26 cellular contexts compared by ENCODE assay signal in genomic region chr11:11660351-11660750, GRCh38. TPM values are rescaled to one million over a fixed set of nuclear protein-coding genes. Genes with fewer than 3 reads are reported as not detected.
DNase-seq lines count a peak whose midpoint lies in the region; ATAC-seq and TF ChIP-seq lines count a peak whose summit lies in the region.
"Had no signal": no experiment of that assay in that cellular context is flagged by ENCODE, and none has a peak within 500 bp of the region (broad histone marks: within the 10 kb centered on the region; RNA-seq: fewer than 3 reads in every experiment).

No MANE protein-coding gene starts in this region.

- no peak overlapping the region for H2BK120ac ChIP-seq in neuronal stem cell (ENCODE audit: low read depth, low read length)

- 93% methylated on average over 3 of the region's 3 CpGs for WGBS in esophagus muscularis mucosa
- no CpG with 5 or more reads among the region's 3 CpGs for WGBS in neuronal stem cell (ENCODE audit: extremely low coverage in 2 of 2, insufficient read length in 2 of 2, insufficient replicate concordance in 1 of 2), 2 donors

- no peak overlapping the region for H2BK15ac ChIP-seq in neuronal stem cell (ENCODE audit: low read length)

- TF ChIP-seq CTCF in GM12865 (IDR thresholded peaks at IDR 0.05; ENCODE audit: insufficient read depth, low read depth, low read length, missing control alignments) (no peak), esophagus muscularis mucosa (IDR thresholded peaks at IDR 0.05) (no peak)

- TF ChIP-seq POLR2A in esophagus muscularis mucosa (IDR thresholded peaks at IDR 0.05; ENCODE audit: low read depth) = no peak

- intact Hi-C loops in esophagus muscularis mucosa (cut with DNase I) = no loop called here

- no peak overlapping the region for H2AK5ac ChIP-seq in neuronal stem cell (ENCODE audit: low read depth, low read length)

- H3K4me2 ChIP-seq in neuronal stem cell (ENCODE audit: insufficient read depth, low read length, poor library complexity, severe bottlenecking) = no peak overlapping the region
- H3K4me2 ChIP-seq: GM23338 had no signal

- H4K91ac ChIP-seq in neuronal stem cell (ENCODE audit: low read depth, low read length, poor library complexity) = no peak overlapping the region

- no peaks in the 10 kb centered on the region for H3K9me3 ChIP-seq in esophagus muscularis mucosa
- no peaks in the 10 kb centered on the region for H3K9me3 ChIP-seq in neuronal stem cell (replicated peaks in 1 of 2; ENCODE audit: control insufficient read depth in 2 of 2, insufficient read depth in 1 of 2, low read depth in 1 of 2, low read length in 2 of 2)
- H3K9me3 ChIP-seq: HAP-1, SJCRH30 had no signal

- no peak overlapping the region for H2AFZ ChIP-seq in neuronal stem cell (ENCODE audit: low read length)

- H2BK5ac ChIP-seq in neuronal stem cell (ENCODE audit: low read length) = no peak overlapping the region

- H3K4me3 ChIP-seq in GM12865 (ENCODE audit: low read depth, low read length) = no peak overlapping the region
- H3K4me3 ChIP-seq in esophagus muscularis mucosa = no peak overlapping the region
- peak overlapping the region in 1 of 2 donors; percentile 30 for H3K4me3 ChIP-seq in neuronal stem cell (ENCODE audit: low read length in 2 of 2)
- H3K4me3 ChIP-seq: GM23338, HAP-1, SJCRH30 had no signal

- peak overlapping the region; percentile 78 for H3K18ac ChIP-seq in neuronal stem cell (ENCODE audit: low read length)

- ATAC-seq in GM18907 (IDR thresholded peaks at IDR 0.05; ENCODE audit: unreplicated experiment) (no peak), HG02840 (IDR thresholded peaks at IDR 0.05; ENCODE audit: low FRiP score, unreplicated experiment) (no peak), GM18870 (IDR thresholded peaks at IDR 0.05; ENCODE audit: unreplicated experiment) (no peak)
- ATAC-seq: HepG2, PC-3, SK-N-SH treated with all-trans-retinoic acid at 6 μM for 48 hours had no signal

- H3K27me3 ChIP-seq in esophagus muscularis mucosa = no peaks in the 10 kb centered on the region
- peaks cover 0 to 5% (median 0%) of the 10 kb centered on the region in 3 experiments for H3K27me3 ChIP-seq in neuronal stem cell (ENCODE audit: control insufficient read depth in 3 of 3, insufficient read depth in 3 of 3, low read depth in 1 of 3, low read length in 3 of 3)
- H3K27me3 ChIP-seq: SJCRH30 had no signal

- no peak for TF ChIP-seq EP300 in esophagus muscularis mucosa (IDR thresholded peaks at IDR 0.05)

- no peak overlapping the region for H4K8ac ChIP-seq in neuronal stem cell (ENCODE audit: low read depth, low read length)

- DNase-seq in Ammon's horn (ENCODE audit: low spot score) = peak; percentile 21
- DNase-seq in GM12865 (ENCODE audit: low read depth) = peak; percentile 6
- peak; percentile 37 for DNase-seq in esophagus muscularis mucosa (ENCODE audit: extremely low spot score)
- DNase-seq in neuronal stem cell (ENCODE audit: low spot score) = no peak
- DNase-seq: CD4-positive, alpha-beta memory T cell; COR-L47; DMS79; EL; GF-D8; Karpas-422; NCI-H1092; NCI-H1417 treated with DMSO at 0.1 percent for 48 hours; NCI-H1694 treated with DMSO at 0.1 percent for 48 hours; NCI-H2081 treated with DMSO at 0.1 percent for 48 hours; NCI-H2171; NCI-H226; NCI-H510A; PC-3; SJCRH30 had no signal

- no peaks in the 10 kb centered on the region for H3K36me3 ChIP-seq in esophagus muscularis mucosa
- no peaks in the 10 kb centered on the region for H3K36me3 ChIP-seq in neuronal stem cell (replicated peaks in 1 of 2; ENCODE audit: control insufficient read depth in 2 of 2, insufficient read depth in 2 of 2, low read length in 2 of 2)
- H3K36me3 ChIP-seq: HAP-1, SJCRH30 had no signal

- no peak overlapping the region for H3K14ac ChIP-seq in neuronal stem cell (ENCODE audit: low read length)

- H3K27ac ChIP-seq in esophagus muscularis mucosa (replicated peaks in 1 of 4) = no peak overlapping the region
- no peak overlapping the region for H3K27ac ChIP-seq in neuronal stem cell (replicated peaks; ENCODE audit: low read length)
- H3K27ac ChIP-seq: SJCRH30 had no signal

- no peak overlapping the region for H3K4ac ChIP-seq in neuronal stem cell (ENCODE audit: low read length)

- no peaks in the 10 kb centered on the region for H3K79me1 ChIP-seq in neuronal stem cell (ENCODE audit: low read depth, low read length)

- no peak overlapping the region for H3K23ac ChIP-seq in neuronal stem cell (ENCODE audit: low read depth, low read length, poor library complexity)

- H2BK12ac ChIP-seq in neuronal stem cell (ENCODE audit: low read length) = no peak overlapping the region

- H3K9ac ChIP-seq in neuronal stem cell (ENCODE audit: low read depth, low read length, poor library complexity) = no peak overlapping the region

- H3K4me1 ChIP-seq in esophagus muscularis mucosa (peaks cover 0 to 10% (median 7%) of the 10 kb centered on the region in 4 donors), neuronal stem cell (ENCODE audit: control insufficient read depth in 2 of 2, insufficient read depth in 1 of 2, low read depth in 1 of 2, low read length in 2 of 2) (peaks cover 0 to 2% of the 10 kb centered on the region in 2 donors)
- H3K4me1 ChIP-seq: HAP-1 had no signal

RNA-seq across cellular contexts. Expression of gene GALNT18, which starts 38.5 kb away (rescaled TPM):
- total RNA-seq in esophagus muscularis mucosa = 10 to 100 TPM; 29.1 to 67.0 (median 49.3) TPM
- 1.2 TPM for polyA plus RNA-seq in neuronal stem cell (2013, experiment 1 of 2)
- polyA plus RNA-seq in neuronal stem cell (2013, experiment 2 of 2) = 1.3 TPM
- total RNA-seq: CD4-positive, alpha-beta memory T cell; HepG2 had no signal
- polyA plus RNA-seq: CD4-positive, alpha-beta memory T cell had no signal
